Comparison of ENCODE assay signal across 12 cellular contexts in genomic region chr2:3470166-3470651, GRCh38. TPM values are rescaled to one million over a fixed set of nuclear protein-coding genes. Genes with fewer than 3 reads are reported as not detected.
DNase-seq lines count a peak whose midpoint lies in the region; ATAC-seq and TF ChIP-seq lines count a peak whose summit lies in the region.
"Had no signal": no experiment of that assay in that cellular context is flagged by ENCODE, and none has a peak within 500 bp of the region (broad histone marks: within the 10 kb centered on the region; RNA-seq: fewer than 3 reads in every experiment).

No MANE protein-coding gene starts in this region.

- intact Hi-C loops in heart right ventricle (cut with DNase I) (loop anchor here in 2 of 10 donors (5.0 kb wide), 1 partner anchor 47 kb away; the partner anchor contains the start of gene ADI1 (in 2 of the 2)), prostate gland (cut with DNase I) (loop anchor here (2.0 kb wide), 1 partner anchor 55 kb away; no protein-coding TSS in a partner anchor)

- DNase-seq in Daoy (ENCODE audit: low read depth) (peak; percentile 69), astrocyte of the hippocampus (ENCODE audit: low read depth, low spot score) (peak; percentile 93), heart right ventricle (peak; percentile 79 to 88), prostate gland (ENCODE audit: low spot score) (peak; percentile 86), NCI-H748 (lab: John Stamatoyannopoulos, UW; ENCODE audit: unreplicated experiment) (no peak), NCI-H1417 (lab: John Stamatoyannopoulos, UW) (no peak)
- no peak for DNase-seq in activated naive CD8-positive, alpha-beta T cell treated with anti-CD3 and anti-CD28 coated beads, Interleukin-2, amount 50 U/mL, for 24 hours
- DNase-seq: activated naive CD4-positive, alpha-beta T cell treated with anti-CD3 and anti-CD28 coated beads, Interleukin-2, amount 50 U/mL, for 16 hours; COR-L47; NCI-H187 treated with DMSO at 0.1 percent for 48 hours; T-helper 2 cell had no signal

- WGBS in heart right ventricle, 2 donors: 31 to 33% methylated on average over 17 of the region's 17 CpGs
- 36% methylated on average over 16 of the region's 17 CpGs for WGBS in prostate gland

- peaks cover 2% of the 10 kb centered on the region for H3K4me1 Mint-ChIP-seq in activated naive CD8-positive, alpha-beta T cell treated with anti-CD3 and anti-CD28 coated beads, Interleukin-2, amount 50 U/mL, for 24 hours

- no peaks in the 10 kb centered on the region for H3K9me3 ChIP-seq in heart right ventricle
- H3K9me3 ChIP-seq in prostate gland: no peaks in the 10 kb centered on the region

- peaks cover 9% of the 10 kb centered on the region for H3K36me3 Mint-ChIP-seq in activated naive CD8-positive, alpha-beta T cell treated with anti-CD3 and anti-CD28 coated beads, Interleukin-2, amount 50 U/mL, for 24 hours (ENCODE audit: low read depth)

- H3K4me3 ChIP-seq in heart right ventricle (no peak overlapping the region), prostate gland (no peak overlapping the region)

- no peak for TF ChIP-seq CTCF in heart right ventricle (IDR thresholded peaks at IDR 0.05)
- no peak for TF ChIP-seq CTCF in prostate gland (IDR thresholded peaks at IDR 0.05)

- no peak overlapping the region for H3K4me3 Mint-ChIP-seq in activated naive CD8-positive, alpha-beta T cell treated with anti-CD3 and anti-CD28 coated beads, Interleukin-2, amount 50 U/mL, for 24 hours

- H3K9me3 Mint-ChIP-seq in activated naive CD8-positive, alpha-beta T cell treated with anti-CD3 and anti-CD28 coated beads, Interleukin-2, amount 50 U/mL, for 24 hours: no peaks in the 10 kb centered on the region

- H3K27ac ChIP-seq in heart right ventricle (peak overlapping the region; percentile 70 to 87 (median 77)), prostate gland (peak overlapping the region; percentile 74 to 78)

- H3K27ac Mint-ChIP-seq in activated naive CD8-positive, alpha-beta T cell treated with anti-CD3 and anti-CD28 coated beads, Interleukin-2, amount 50 U/mL, for 24 hours: no peak overlapping the region

- no peaks in the 10 kb centered on the region for H3K27me3 ChIP-seq in heart right ventricle
- no peaks in the 10 kb centered on the region for H3K27me3 ChIP-seq in prostate gland (replicated peaks; ENCODE audit: insufficient read depth)

- ATAC-seq in heart right ventricle (peak; percentile 52 to 89 (median 78)), HG02588 (IDR thresholded peaks at IDR 0.05; ENCODE audit: unreplicated experiment) (no peak)
- no peak for ATAC-seq in activated naive CD8-positive, alpha-beta T cell treated with anti-CD3 and anti-CD28 coated beads, Interleukin-2, amount 50 U/mL, for 24 hours

- H3K4me1 ChIP-seq in heart right ventricle (peaks cover 14 to 61% (median 55%) of the 10 kb centered on the region in 9 donors), prostate gland (replicated peaks) (peaks cover 28% of the 10 kb centered on the region)

- TF ChIP-seq POLR2A in prostate gland (IDR thresholded peaks at IDR 0.05): no peak

- H3K27me3 Mint-ChIP-seq in activated naive CD8-positive, alpha-beta T cell treated with anti-CD3 and anti-CD28 coated beads, Interleukin-2, amount 50 U/mL, for 24 hours: no peaks in the 10 kb centered on the region

- peaks cover 0 to 96% (median 26%) of the 10 kb centered on the region in 9 donors for H3K36me3 ChIP-seq in heart right ventricle
- peaks cover 0 to 16% of the 10 kb centered on the region in 2 donors for H3K36me3 ChIP-seq in prostate gland

RNA-seq across cellular contexts. Expression of gene ADI1, which starts 49.1 kb away (rescaled TPM):
- 62.3 and 70.8 TPM in 2 replicates for total RNA-seq in Daoy (2014; rRNA removed; shearing (Covaris generic))
- total RNA-seq in heart right ventricle: 100 to 1,000 TPM; 100 to 204 (median 175) TPM
- 100 to 1,000 TPM in 1 of 2 donors, 10 to 100 TPM in 1; 49.2 to 126 TPM for polyA plus RNA-seq in heart right ventricle
- 100 to 1,000 TPM in 1 of 2 donors, 10 to 100 TPM in 1; 81.7 to 270 TPM for total RNA-seq in prostate gland

Comparison
In these comparisons a context has a peak if more than half of its experiments do, and no peak if none do; other contexts are left out.
1. DNase-seq: peak in Daoy (single experiment), astrocyte of the hippocampus (single experiment), heart right ventricle (2 of 2) and prostate gland (single experiment); none in NCI-H748 (single experiment), activated naive CD8-positive, alpha-beta T cell treated with anti-CD3 and anti-CD28 coated beads, Interleukin-2, amount 50 U/mL, for 24 hours (single experiment) and NCI-H1417 (0 of 3).
2. ATAC-seq: peak in heart right ventricle (8 of 8); none in HG02588 (single experiment) and activated naive CD8-positive, alpha-beta T cell treated with anti-CD3 and anti-CD28 coated beads, Interleukin-2, amount 50 U/mL, for 24 hours (single experiment).